Comparison of ENCODE assay signal across 29 cellular contexts in genomic region chr6:56456785-56457184, GRCh38.
"Had no signal": no experiment of that assay in that cellular context is flagged by ENCODE, and none has a peak within 500 bp of the region (broad histone marks: within the 10 kb centered on the region; RNA-seq: fewer than 3 reads in every experiment).

No MANE protein-coding gene starts in this region.

- H3K27ac Mint-ChIP-seq: activated CD4-positive, alpha-beta T cell treated with anti-CD3 and anti-CD28 coated beads, Interleukin-2, amount 10 ng/mL, durations not matched to agents 24 days and 14 days; activated CD8-positive, alpha-beta T cell treated with anti-CD3 and anti-CD28 coated beads for 36 hours; activated naive CD4-positive, alpha-beta T cell treated with anti-CD3 and anti-CD28 coated beads, Interleukin-2, amount 50 U/mL, for 24 hours; activated naive CD8-positive, alpha-beta T cell treated with anti-CD3 and anti-CD28 coated beads, Interleukin-2, amount 10 ng/mL, durations not matched to agents 7 days and 5 days; activated T-cell treated with anti-CD3 and anti-CD28 coated beads, Interleukin-2, amount 50 U/mL, for 24 hours; activated T-helper 2 cell treated with anti-CD3 and anti-CD28 coated beads, Interferon-gamma antibody, Interleukin-2, Interleukin-4, amounts not matched to agents 10 μg/mL and 5 μg/mL and 100 μg/mL, durations not matched to agents 14 hours and 24 hours and 36 hours; T-helper 1 cell treated with Interleukin-12 subunit alpha and Interleukin-12 subunit beta and Interleukin-4 antibody, amounts not matched to agents 30 μg/mL and 1 μg/mL, for 36 hours; T-helper 2 cell treated with Interferon-gamma antibody and Interleukin-4, amounts not matched to agents 5 μg/mL and 100 μg/mL, for 36 hours had no signal

- H3K9me3 ChIP-seq: ascending aorta, Peyer's patch, SJSA1, SK-N-SH had no signal

- H3K27ac ChIP-seq: cardiac muscle cell, KMS-11, Peyer's patch, SJSA1 had no signal

- DNase-seq: activated CD4-positive, alpha-beta T cell treated with anti-CD3 and anti-CD28 coated beads, Interleukin-2, amount 10 ng/mL, durations not matched to agents 24 days and 14 days; activated CD4-positive, alpha-beta T cell treated with anti-CD3 and anti-CD28 coated beads, Interleukin-2, amount 50 U/mL, for 4 hours; activated CD8-positive, alpha-beta T cell treated with anti-CD3 and anti-CD28 coated beads for 36 hours; activated gamma-delta T cell; activated naive CD4-positive, alpha-beta T cell treated with Interleukin-2 at 50 U/mL for 16 hours; activated naive CD8-positive, alpha-beta T cell treated with anti-CD3 and anti-CD28 coated beads, Interleukin-2, amount 10 ng/mL, durations not matched to agents 7 days and 5 days; activated T-cell treated with anti-CD3 and anti-CD28 coated beads, Interleukin-2, amount 50 U/mL, for 24 hours; amygdala; NCI-H1092 treated with DMSO at 0.1 percent for 48 hours; NCI-H1417; NCI-H146; NCI-H187; NCI-H2029 treated with DMSO at 0.1 percent for 48 hours; NCI-H345; NCI-H524 treated with DMSO at 0.1 percent for 48 hours; PC-3; Peyer's patch; RPMI8226; SHP77 treated with DMSO at 0.1 percent for 48 hours; SK-N-SH had no signal

- H3K27me3 ChIP-seq: ascending aorta, cardiac muscle cell, Peyer's patch, SJSA1 had no signal

- H3K9me3 Mint-ChIP-seq: activated CD4-positive, alpha-beta T cell treated with anti-CD3 and anti-CD28 coated beads, Interleukin-2, amount 10 ng/mL, durations not matched to agents 24 days and 14 days; activated CD8-positive, alpha-beta T cell treated with anti-CD3 and anti-CD28 coated beads for 36 hours; activated naive CD4-positive, alpha-beta T cell treated with anti-CD3 and anti-CD28 coated beads, Interleukin-2, amount 50 U/mL, for 24 hours; activated naive CD8-positive, alpha-beta T cell treated with anti-CD3 and anti-CD28 coated beads, Interleukin-2, amount 10 ng/mL, durations not matched to agents 7 days and 5 days; activated T-cell treated with anti-CD3 and anti-CD28 coated beads, Interleukin-2, amount 50 U/mL, for 24 hours; activated T-helper 2 cell treated with anti-CD3 and anti-CD28 coated beads, Interferon-gamma antibody, Interleukin-2, Interleukin-4, amounts not matched to agents 10 μg/mL and 5 μg/mL and 100 μg/mL, durations not matched to agents 14 hours and 24 hours and 36 hours; central memory CD8-positive, alpha-beta T cell; T-helper 1 cell treated with Interleukin-12 subunit alpha and Interleukin-12 subunit beta and Interleukin-4 antibody, amounts not matched to agents 30 μg/mL and 1 μg/mL, for 36 hours; T-helper 2 cell treated with Interferon-gamma antibody and Interleukin-4, amounts not matched to agents 5 μg/mL and 100 μg/mL, for 36 hours had no signal

- H3K27me3 Mint-ChIP-seq: activated CD4-positive, alpha-beta T cell treated with anti-CD3 and anti-CD28 coated beads, Interleukin-2, amount 10 ng/mL, durations not matched to agents 24 days and 14 days; activated CD8-positive, alpha-beta T cell treated with anti-CD3 and anti-CD28 coated beads for 36 hours; activated naive CD4-positive, alpha-beta T cell treated with anti-CD3 and anti-CD28 coated beads, Interleukin-2, amount 50 U/mL, for 24 hours; activated naive CD8-positive, alpha-beta T cell treated with anti-CD3 and anti-CD28 coated beads, Interleukin-2, amount 10 ng/mL, durations not matched to agents 7 days and 5 days; activated T-cell treated with anti-CD3 and anti-CD28 coated beads, Interleukin-2, amount 50 U/mL, for 24 hours; central memory CD8-positive, alpha-beta T cell had no signal

- H3K4me1 ChIP-seq: ascending aorta, Peyer's patch, SJSA1 had no signal

- H3K4me3 Mint-ChIP-seq: activated CD4-positive, alpha-beta T cell treated with anti-CD3 and anti-CD28 coated beads, Interleukin-2, amount 10 ng/mL, durations not matched to agents 24 days and 14 days; activated CD8-positive, alpha-beta T cell treated with anti-CD3 and anti-CD28 coated beads for 36 hours; activated naive CD4-positive, alpha-beta T cell treated with anti-CD3 and anti-CD28 coated beads, Interleukin-2, amount 50 U/mL, for 24 hours; activated naive CD8-positive, alpha-beta T cell treated with anti-CD3 and anti-CD28 coated beads, Interleukin-2, amount 10 ng/mL, durations not matched to agents 7 days and 5 days; activated T-cell treated with anti-CD3 and anti-CD28 coated beads, Interleukin-2, amount 50 U/mL, for 24 hours; central memory CD8-positive, alpha-beta T cell; T-helper 1 cell treated with Interleukin-12 subunit alpha and Interleukin-12 subunit beta and Interleukin-4 antibody, amounts not matched to agents 30 μg/mL and 1 μg/mL, for 36 hours; T-helper 2 cell treated with Interferon-gamma antibody and Interleukin-4, amounts not matched to agents 5 μg/mL and 100 μg/mL, for 36 hours had no signal

- ATAC-seq: activated CD8-positive, alpha-beta T cell treated with anti-CD3 and anti-CD28 coated beads for 36 hours; PC-3 had no signal

- H3K4me3 ChIP-seq: ascending aorta, cardiac muscle cell, Peyer's patch, SJSA1 had no signal

- H3K36me3 Mint-ChIP-seq: activated naive CD4-positive, alpha-beta T cell treated with anti-CD3 and anti-CD28 coated beads, Interleukin-2, amount 50 U/mL, for 24 hours; activated naive CD8-positive, alpha-beta T cell treated with anti-CD3 and anti-CD28 coated beads, Interleukin-2, amount 10 ng/mL, durations not matched to agents 7 days and 5 days had no signal

- H3K4me1 Mint-ChIP-seq: activated CD4-positive, alpha-beta T cell treated with anti-CD3 and anti-CD28 coated beads, Interleukin-2, amount 10 ng/mL, durations not matched to agents 24 days and 14 days; activated naive CD8-positive, alpha-beta T cell treated with anti-CD3 and anti-CD28 coated beads, Interleukin-2, amount 10 ng/mL, durations not matched to agents 7 days and 5 days; central memory CD8-positive, alpha-beta T cell had no signal
